In genomic region chr17:45305532-45306087, GRCh38 we compare ENCODE assay signal across 10 cellular contexts. TPM values are rescaled to one million over a fixed set of nuclear protein-coding genes. Genes with fewer than 3 reads are reported as not detected.
DNase-seq lines count a peak whose midpoint lies in the region; ATAC-seq, FAIRE-seq and TF ChIP-seq lines count a peak whose summit lies in the region.
"Had no signal": no experiment of that assay in that cellular context is flagged by ENCODE, and none has a peak within 500 bp of the region (broad histone marks: within the 10 kb centered on the region; RNA-seq: fewer than 3 reads in every experiment).

No MANE protein-coding gene starts in this region.

- POLR2A ChIA-PET in HepG2 (lab: Yijun Ruan, JAX) = no interaction called here

- H3K9ac ChIP-seq in HepG2 (ENCODE audit: insufficient read depth, low read depth, low read length) = no peak overlapping the region

- peaks cover 40% of the 10 kb centered on the region for H3K79me2 ChIP-seq in HepG2 (ENCODE audit: insufficient read depth, low read length)

- TF ChIP-seq CTCF in Peyer's patch (IDR thresholded peaks at IDR 0.05) = no peak
- no peak for TF ChIP-seq CTCF in gastrocnemius medialis (IDR thresholded peaks at IDR 0.05 in 4 of 5, conservative IDR thresholded peaks at IDR 0.05 in 1 of 5)
- no peak for TF ChIP-seq CTCF in HepG2 (CRISPR knock-in tag; IDR thresholded peaks at IDR 0.05)

- no peak for TF ChIP-seq POLR2A in Peyer's patch (IDR thresholded peaks at IDR 0.05)
- peak; percentile 27 to 42 for TF ChIP-seq POLR2A in gastrocnemius medialis (IDR thresholded peaks at IDR 0.05)
- TF ChIP-seq POLR2A in HepG2 (IDR thresholded peaks at IDR 0.05; ENCODE audit: insufficient read depth in 1 of 2, low read depth in 2 of 2, low read length in 2 of 2) = no peak

- TF ChIP-seq RAD21 in HepG2 (CRISPR knock-in tag; IDR thresholded peaks at IDR 0.05) = no peak

- no peaks in the 10 kb centered on the region for H3K9me3 ChIP-seq in Peyer's patch
- no peaks in the 10 kb centered on the region for H3K9me3 ChIP-seq in esophagus (ENCODE audit: control insufficient read depth in 2 of 2, insufficient read depth in 1 of 2, low read depth in 1 of 2, low read length in 1 of 2)
- no peaks in the 10 kb centered on the region for H3K9me3 ChIP-seq in gastrocnemius medialis
- no peaks in the 10 kb centered on the region for H3K9me3 ChIP-seq in HepG2 (ENCODE audit: low read length)
- H3K9me3 ChIP-seq: pancreas had no signal

- H4K20me1 ChIP-seq in HepG2 (ENCODE audit: insufficient read depth, low read length) = no peaks in the 10 kb centered on the region

- WGBS in esophagus, 2 donors = 51 to 54% methylated on average over 3 of the region's 3 CpGs
- WGBS in HepG2 (ENCODE audit: low lambda C conversion rate) = 100% methylated on average over 3 of the region's 3 CpGs

- no peak overlapping the region for H3K4me2 ChIP-seq in HepG2 (ENCODE audit: low read depth, low read length)

- no peaks in the 10 kb centered on the region for H3K27me3 ChIP-seq in Peyer's patch
- H3K27me3 ChIP-seq in esophagus (ENCODE audit: control insufficient read depth in 1 of 2, insufficient read depth in 2 of 2, low read length in 2 of 2) = no peaks in the 10 kb centered on the region
- no peaks in the 10 kb centered on the region for H3K27me3 ChIP-seq in gastrocnemius medialis
- no peaks in the 10 kb centered on the region for H3K27me3 ChIP-seq in HepG2 (ENCODE audit: control insufficient read depth in 1 of 2, insufficient read depth in 2 of 2, low read length in 2 of 2)
- H3K27me3 ChIP-seq: pancreas had no signal

- H3K4me1 ChIP-seq in Peyer's patch (peaks cover 32 to 77% (median 47%) of the 10 kb centered on the region in 4 donors), esophagus (ENCODE audit: control insufficient read depth in 2 of 2, insufficient read depth in 2 of 2, low read length in 1 of 2) (peaks cover 3 to 27% of the 10 kb centered on the region in 2 donors), gastrocnemius medialis (peaks cover 83 to 92% of the 10 kb centered on the region in 2 donors), HepG2 (ENCODE audit: insufficient read depth, low read length) (peaks cover 20% of the 10 kb centered on the region)

- H3K36me3 ChIP-seq in Peyer's patch (peaks cover 0 to 3% (median 0%) of the 10 kb centered on the region in 3 donors), esophagus (ENCODE audit: control insufficient read depth in 2 of 2, insufficient read depth in 2 of 2, low read length in 1 of 2) (peaks cover 0 to 3% of the 10 kb centered on the region in 2 donors), gastrocnemius medialis (no peaks in the 10 kb centered on the region), HepG2 (replicated peaks in 1 of 2; ENCODE audit: control insufficient read depth in 1 of 2, insufficient read depth in 2 of 2, low read length in 2 of 2) (no peaks in the 10 kb centered on the region)
- H3K36me3 ChIP-seq: pancreas had no signal

- in situ Hi-C loops in gastrocnemius medialis (cut with MboI; ENCODE audit: low sequenced_read_pairs in 4 of 4) (no loop called here), HepG2 (cut with HindIII; ENCODE audit: extremely low pct_ligation_motif_present, low pct_unique_long_range_greater_than_20kb) (no loop called here)

- CTCF ChIA-PET in HepG2 (lab: Yijun Ruan, JAX; ENCODE audit: low intra/inter-chr PET ratio, low total read pairs) = no interaction called here

- TF ChIP-seq EP300 in HepG2 (IDR thresholded peaks at IDR 0.05; ENCODE audit: low read depth in 2 of 2, low read length in 2 of 2) (no peak), HepG2 (CRISPR knock-in tag; IDR thresholded peaks at IDR 0.05; ENCODE audit: borderline replicate concordance) (no peak)

- no TSS peak for BruUV-seq in HepG2 (replicated peaks; lab: Mats Ljungman, UMichigan)

- DNase-seq in ELR (ENCODE audit: low read depth) (peak; percentile 58), Peyer's patch (no peak), gastrocnemius medialis (peak in 1 of 2 donors; percentile 71), HepG2 (ENCODE audit: low spot score) (no peak)
- DNase-seq: pancreas had no signal

- FAIRE-seq in HepG2 (lab: Jason Lieb, UNC) = no peak
- FAIRE-seq: pancreas had no signal

- intact Hi-C loops in gastrocnemius medialis (cut with DNase I; ENCODE audit: low total_unique reads) = loop anchor here (2.0 kb wide), 1 partner anchor 21 kb away; no protein-coding TSS in a partner anchor
- intact Hi-C loops in HepG2 (cut with micrococcal nuclease; ENCODE audit: unreplicated experiment) = no loop called here

- no peak overlapping the region for H3K4me3 ChIP-seq in Peyer's patch
- no peak overlapping the region for H3K4me3 ChIP-seq in esophagus (ENCODE audit: low read depth in 1 of 2, low read length in 2 of 2)
- no peak overlapping the region for H3K4me3 ChIP-seq in gastrocnemius medialis
- H3K4me3 ChIP-seq in HepG2 (replicated peaks in 1 of 3; ENCODE audit: insufficient read depth in 1 of 3, low read depth in 2 of 3, low read length in 3 of 3) = no peak overlapping the region
- H3K4me3 ChIP-seq: pancreas had no signal

- peak overlapping the region in 3 of 4 donors; percentile 53 to 100 (median 98) for H3K27ac ChIP-seq in Peyer's patch
- H3K27ac ChIP-seq in esophagus (ENCODE audit: low read depth in 2 of 2, low read length in 1 of 2) = peak overlapping the region; percentile 23 to 38
- H3K27ac ChIP-seq in gastrocnemius medialis = peak overlapping the region; percentile 88 to 98 (median 94)
- H3K27ac ChIP-seq in HepG2 (ENCODE audit: extremely low read length, insufficient read depth, low read length) = no peak overlapping the region

- peak; percentile 63 to 65 for ATAC-seq in gastrocnemius medialis
- ATAC-seq in HepG2 = no peak
- ATAC-seq in GM18498 (IDR thresholded peaks at IDR 0.05; ENCODE audit: unreplicated experiment) = no peak
- ATAC-seq in HG03095 (IDR thresholded peaks at IDR 0.05; ENCODE audit: unreplicated experiment) = no peak
- no peak for ATAC-seq in HG02884 (IDR thresholded peaks at IDR 0.05; ENCODE audit: unreplicated experiment)
- ATAC-seq: pancreas had no signal

- no peak overlapping the region for H2AFZ ChIP-seq in HepG2 (ENCODE audit: low read length)

TF ChIP-seq in HepG2, 621 proteins besides CTCF, POLR2A, EP300 and RAD21 (continues in another document):
- TF ChIP-seq NONO (IDR thresholded peaks at IDR 0.05) (no peak), NONO (CRISPR knock-in tag; conservative IDR thresholded peaks at IDR 0.05) (no peak), SAFB2 (CRISPR knock-in tag; IDR thresholded peaks at IDR 0.05; ENCODE audit: borderline replicate concordance, low read depth) (no peak), ISL2 (CRISPR knock-in tag; IDR thresholded peaks at IDR 0.05) (no peak)

RNA-seq across cellular contexts. Expression of gene MAP3K14, which starts 11.2 kb away (rescaled TPM):
- total RNA-seq in Peyer's patch (10 to 100 TPM; 16.5 to 30.4 (median 24.7) TPM), gastrocnemius medialis (10 to 100 TPM; 18.0 to 62.8 (median 34.0) TPM), HepG2 (2016; rRNA removed; fragmentation: Illumina TruSeq; extraction: Trizol) (1.2 and 2.6 TPM in 2 replicates)
- polyA plus RNA-seq in esophagus (1 to 10 TPM; 8.0 to 9.2 TPM), HepG2 (2011; rRNA removed) (2.6 and 4.0 TPM in 2 replicates)
- 2.1 and 2.5 TPM in 2 replicates for total RNA-seq in HepG2 (2016; cell fraction: cytosol; rRNA removed; fragmentation: Illumina TruSeq; extraction: Trizol; ENCODE audit: low read depth)
- total RNA-seq in HepG2 (2016; cell fraction: insoluble cytoplasmic fraction; rRNA removed; fragmentation: Illumina TruSeq; extraction: Trizol) = 1.1 and 2.6 TPM in 2 replicates
- total RNA-seq in HepG2 (2016; cell fraction: membrane; rRNA removed; fragmentation: Illumina TruSeq; extraction: Trizol) = 2.1 and 2.4 TPM in 2 replicates
- total RNA-seq in HepG2 (2016; cell fraction: nucleus; rRNA removed; fragmentation: Illumina TruSeq; extraction: Trizol) = 3.1 and 3.3 TPM in 2 replicates
- polyA plus RNA-seq in HepG2 (2011; cell fraction: cytosol; rRNA removed) = 1.8 and 2.4 TPM in 2 replicates
- 10.1 and 10.7 TPM in 2 replicates for polyA plus RNA-seq in HepG2 (2011; cell fraction: nucleus; rRNA removed)
- polyA plus RNA-seq in HepG2 (2012) = 1.6 and 2.1 TPM in 2 replicates
- 1.6 and 2.0 TPM in 2 replicates for polyA plus RNA-seq in HepG2 (2016; cell fraction: cytosol; fragmentation: Illumina TruSeq; extraction: Trizol; ENCODE audit: low read depth)
- polyA plus RNA-seq in HepG2 (2016; cell fraction: insoluble cytoplasmic fraction; fragmentation: Illumina TruSeq; extraction: Trizol; ENCODE audit: low read depth) = 1.3 and 1.9 TPM in 2 replicates
- polyA plus RNA-seq in HepG2 (2016; cell fraction: membrane; fragmentation: Illumina TruSeq; extraction: Trizol; ENCODE audit: low read depth) = 1.6 and 2.3 TPM in 2 replicates
- polyA plus RNA-seq in HepG2 (2016; cell fraction: nucleus; fragmentation: Illumina TruSeq; extraction: Trizol; ENCODE audit: insufficient read depth, low read depth) = 10.6 and 10.8 TPM in 2 replicates
- 2.2 and 7.2 TPM in 2 replicates for polyA minus RNA-seq in HepG2 (2011; rRNA and poly(A)+ RNA removed; ENCODE audit: low replicate concordance)
- 0.40 and 0.44 TPM in 2 replicates for polyA minus RNA-seq in HepG2 (2011; cell fraction: cytosol; rRNA and poly(A)+ RNA removed)
- 3.2 and 3.7 TPM in 2 replicates for polyA minus RNA-seq in HepG2 (2011; cell fraction: nucleus; rRNA and poly(A)+ RNA removed)

RNA-seq across cellular contexts. Expression of gene SPATA32, which starts 43.7 kb away (rescaled TPM):
- total RNA-seq in Peyer's patch (not detected), gastrocnemius medialis (not detected), HepG2 (2016; rRNA removed; fragmentation: Illumina TruSeq; extraction: Trizol) (not detected in 2 replicates)
- polyA plus RNA-seq in esophagus (not detected), HepG2 (2011; rRNA removed) (not detected in 2 replicates)
- not detected in 2 replicates for total RNA-seq in HepG2 (2016; cell fraction: cytosol; rRNA removed; fragmentation: Illumina TruSeq; extraction: Trizol; ENCODE audit: low read depth)
- not detected in 2 replicates for total RNA-seq in HepG2 (2016; cell fraction: insoluble cytoplasmic fraction; rRNA removed; fragmentation: Illumina TruSeq; extraction: Trizol)
- total RNA-seq in HepG2 (2016; cell fraction: membrane; rRNA removed; fragmentation: Illumina TruSeq; extraction: Trizol) = not detected in 2 replicates
- not detected in 2 replicates for total RNA-seq in HepG2 (2016; cell fraction: nucleus; rRNA removed; fragmentation: Illumina TruSeq; extraction: Trizol)
- not detected in 2 replicates for polyA plus RNA-seq in HepG2 (2011; cell fraction: cytosol; rRNA removed)
- polyA plus RNA-seq in HepG2 (2011; cell fraction: nucleus; rRNA removed) = not detected in 2 replicates
- polyA plus RNA-seq in HepG2 (2012) = not detected in 2 replicates
- not detected in 2 replicates for polyA plus RNA-seq in HepG2 (2016; cell fraction: cytosol; fragmentation: Illumina TruSeq; extraction: Trizol; ENCODE audit: low read depth)
- not detected in 2 replicates for polyA plus RNA-seq in HepG2 (2016; cell fraction: insoluble cytoplasmic fraction; fragmentation: Illumina TruSeq; extraction: Trizol; ENCODE audit: low read depth)
- not detected in 2 replicates for polyA plus RNA-seq in HepG2 (2016; cell fraction: membrane; fragmentation: Illumina TruSeq; extraction: Trizol; ENCODE audit: low read depth)
- polyA plus RNA-seq in HepG2 (2016; cell fraction: nucleus; fragmentation: Illumina TruSeq; extraction: Trizol; ENCODE audit: insufficient read depth, low read depth) = not detected in 2 replicates
- polyA minus RNA-seq in HepG2 (2011; rRNA and poly(A)+ RNA removed; ENCODE audit: low replicate concordance) = not detected in 2 replicates
- polyA minus RNA-seq in HepG2 (2011; cell fraction: cytosol; rRNA and poly(A)+ RNA removed) = not detected in 2 replicates
- polyA minus RNA-seq in HepG2 (2011; cell fraction: nucleus; rRNA and poly(A)+ RNA removed) = not detected in 2 replicates
- total RNA-seq: cerebellum had no signal

Comparison
In these comparisons a context has a peak if more than half of its experiments do, and no peak if none do; other contexts are left out.
1. POLR2A ChIP-seq: peak in gastrocnemius medialis (2 of 2); none in Peyer's patch (0 of 2) and HepG2 (0 of 2).
2. ATAC-seq: peak in gastrocnemius medialis (2 of 2); none in HepG2 (single experiment), GM18498 (single experiment), HG03095 (single experiment) and HG02884 (single experiment).